In the genomic region with DNA sequence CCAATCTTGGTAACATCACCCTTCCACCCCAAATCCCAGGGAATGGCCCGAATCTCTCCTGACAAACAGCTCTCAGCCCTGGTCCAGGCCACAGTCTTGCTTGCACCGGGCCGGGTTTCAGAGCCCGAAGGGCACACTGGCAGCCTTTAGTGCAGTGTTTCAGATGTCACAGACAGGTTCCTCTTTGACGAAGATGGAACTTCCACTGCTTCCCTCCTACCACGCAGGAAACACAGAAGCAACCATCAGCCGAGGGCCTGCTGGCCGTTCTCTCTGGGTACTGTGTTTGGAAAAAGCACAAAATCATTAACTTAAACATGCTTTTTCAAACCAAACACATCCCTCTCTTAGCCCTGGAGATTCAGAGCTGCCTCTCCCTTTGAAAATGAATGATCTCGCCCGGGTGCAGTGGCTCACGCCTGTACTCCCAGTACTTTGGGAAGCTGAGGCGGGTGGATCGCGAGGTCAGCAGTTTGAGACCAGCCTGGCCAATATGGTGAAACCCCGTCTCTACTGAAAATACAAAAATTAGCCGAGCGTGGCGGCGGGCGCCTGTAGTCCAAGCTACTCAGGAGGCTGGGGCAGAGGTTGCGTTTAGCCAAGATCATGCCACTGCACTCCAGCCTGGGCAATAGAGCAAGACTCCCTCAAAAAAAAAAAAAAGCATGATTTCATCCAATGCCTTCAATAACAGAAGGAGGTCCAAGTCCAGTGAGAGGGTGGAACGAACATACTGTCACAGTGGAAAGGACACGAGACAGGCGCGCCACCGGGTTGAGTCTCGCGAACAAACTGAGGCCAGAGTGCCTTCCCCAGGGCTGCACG, we compare ENCODE assay signal across 9 cellular contexts. TPM values are rescaled to one million over a fixed set of nuclear protein-coding genes. Genes with fewer than 3 reads are reported as not detected.
A peak's percentile ranks its signal among the peaks of the same experiment; 100 is the strongest.
DNase-seq lines count a peak whose midpoint lies in the region; FAIRE-seq and TF ChIP-seq lines count a peak whose summit lies in the region.
"Not testable (repeated sequence)": the region's sequence is repeated elsewhere in the genome, so short reads cannot be mapped to it uniquely, and the experiment has no call there.
"Had no signal": no experiment of that assay in that cellular context is flagged by ENCODE, and none has a peak within 500 bp of the region (broad histone marks: within the 10 kb centered on the region; RNA-seq: fewer than 3 reads in every experiment).

No MANE protein-coding gene starts in this region.

- 84% methylated on average over 26 of the region's 29 CpGs; no CpG with 5 or more reads in 1 of the 2 experiments for WGBS in H1 (ENCODE audit: extremely low coverage in 1 of 2, insufficient coverage in 1 of 2, insufficient read length in 1 of 2, insufficient replicate concordance in 2 of 2, low coverage in 1 of 2, low lambda C conversion rate in 2 of 2, missing lambda C conversion rate in 1 of 2), 2 experiments

- FAIRE-seq in H1 (lab: Jason Lieb, UNC): not testable (repeated sequence)

- not testable (repeated sequence) for H3K36me3 ChIP-seq in SJCRH30; H1 (ENCODE audit: control insufficient read depth in 2 of 4, insufficient read depth in 4 of 4, low read length in 3 of 4); iPS-18a (ENCODE audit: control insufficient read depth, low read depth, low read length)

- not testable (repeated sequence) for H3K23me2 ChIP-seq in H1 (ENCODE audit: low read depth, low read length)

- CTCF ChIA-PET in HEK293T (lab: Yijun Ruan, JAX): not testable (repeated sequence)
- CTCF ChIA-PET in H1 (lab: Charles Lee; ENCODE audit: partially characterized antibody): interaction anchor here (0.6 kb wide), 1 partner anchor 212 kb away, joined by 4 read pairs; no protein-coding TSS in a partner anchor

- H3K4me2 ChIP-seq in H1 (ENCODE audit: insufficient read depth in 1 of 2, low read depth in 2 of 2, low read length in 2 of 2): peak overlapping the region; percentile 60 to 80

- not testable (repeated sequence) for H3K18ac ChIP-seq in H1 (ENCODE audit: extremely low read depth, low read length)

- H2AFZ ChIP-seq in H1 (ENCODE audit: low read length): 0 out of 2 replicates have a peak overlapping the region, but pooled peaks have one; percentile 61

- H3K79me1 ChIP-seq in H1 (ENCODE audit: low read depth, low read length): not testable (repeated sequence)

- H3K27me3 ChIP-seq in SJCRH30; H1 (replicated peaks in 1 of 4; ENCODE audit: control insufficient read depth in 3 of 4, extremely low read depth in 1 of 4, insufficient read depth in 3 of 4, low read length in 3 of 4); iPS-18a (ENCODE audit: control insufficient read depth, insufficient read depth, low read length): not testable (repeated sequence)

- not testable (repeated sequence) for H2BK20ac ChIP-seq in H1 (ENCODE audit: low read length)

- not testable (repeated sequence) for H3K56ac ChIP-seq in H1 (replicated peaks; ENCODE audit: insufficient read length, low read depth, low read length)

- not testable (repeated sequence) for H4K8ac ChIP-seq in H1 (ENCODE audit: extremely low read depth, insufficient read depth, low read length)

- H3K4ac ChIP-seq in H1 (replicated peaks; ENCODE audit: insufficient read length, low read depth, low read length): peak overlapping the region; percentile 21

- not testable (repeated sequence) for TF ChIP-seq RAD21 in H1 (IDR thresholded peaks at IDR 0.05 in 1 of 2, conservative IDR thresholded peaks at IDR 0.05 in 1 of 2; ENCODE audit: low read depth in 2 of 2, low read length in 2 of 2)

- POLR2A ChIA-PET in HEK293T (lab: Yijun Ruan, JAX): interaction anchor here (0.8 kb wide), 1 partner anchor 9 kb away, joined by 3 read pairs; no protein-coding TSS in a partner anchor
- POLR2A ChIA-PET in H1 (lab: Charles Lee; ENCODE audit: partially characterized antibody): not testable (repeated sequence)

- H3K27me3 Mint-ChIP-seq in activated naive CD4-positive, alpha-beta T cell treated with anti-CD3 and anti-CD28 coated beads, Interleukin-2, amount 50 U/mL, for 24 hours; nephron (ENCODE audit: low read depth); stimulated activated naive CD8-positive, alpha-beta T cell treated with anti-CD3 and anti-CD28 coated beads, Interleukin-15, Interleukin-2, amounts not matched to agents 100 ng/mL and 50 ng/mL, for 24 hours: not testable (repeated sequence)

- peak overlapping the region; percentile 85 for H3K4me3 Mint-ChIP-seq in activated naive CD4-positive, alpha-beta T cell treated with anti-CD3 and anti-CD28 coated beads, Interleukin-2, amount 50 U/mL, for 24 hours
- peak overlapping the region; percentile 83 to 84 (median 83) for H3K4me3 Mint-ChIP-seq in nephron
- peak overlapping the region; percentile 82 for H3K4me3 Mint-ChIP-seq in stimulated activated naive CD8-positive, alpha-beta T cell treated with anti-CD3 and anti-CD28 coated beads, Interleukin-15, Interleukin-2, amounts not matched to agents 100 ng/mL and 50 ng/mL, for 24 hours

- H3K23ac ChIP-seq in H1 (ENCODE audit: insufficient read length): not testable (repeated sequence)

- H2BK120ac ChIP-seq in H1 (replicated peaks; ENCODE audit: low read depth, low read length): not testable (repeated sequence)

- peak overlapping the region; percentile 55 for H4K91ac ChIP-seq in H1 (replicated peaks; ENCODE audit: insufficient read length, low read length)

- not testable (repeated sequence) for H2BK12ac ChIP-seq in H1 (ENCODE audit: low read depth, low read length)

- not testable (repeated sequence) for H3K36me3 Mint-ChIP-seq in activated naive CD4-positive, alpha-beta T cell treated with anti-CD3 and anti-CD28 coated beads, Interleukin-2, amount 50 U/mL, for 24 hours; nephron (ENCODE audit: low read depth); stimulated activated naive CD8-positive, alpha-beta T cell treated with anti-CD3 and anti-CD28 coated beads, Interleukin-15, Interleukin-2, amounts not matched to agents 100 ng/mL and 50 ng/mL, for 24 hours (ENCODE audit: low read depth)

- H2AK5ac ChIP-seq in H1 (ENCODE audit: low read depth, low read length): not testable (repeated sequence)

- not testable (repeated sequence) for H4K20me1 ChIP-seq in H1 (replicated peaks in 1 of 2; ENCODE audit: control insufficient read depth in 1 of 2, insufficient read depth in 2 of 2, low read length in 2 of 2)

- H4K5ac ChIP-seq in H1 (ENCODE audit: insufficient read length, low read depth, low read length): peak overlapping the region; percentile 29

- H3K27ac ChIP-seq in SJCRH30: peak overlapping the region; percentile 10; the same call in 1 of the 2 replicates
- not testable (repeated sequence) for H3K27ac ChIP-seq in H1 (ENCODE audit: low read depth, low read length); iPS-18a (ENCODE audit: low read length)

- H3K79me2 ChIP-seq in H1 (ENCODE audit: control insufficient read depth in 1 of 2, insufficient read depth in 2 of 2, low read length in 2 of 2): not testable (repeated sequence)

- not testable (repeated sequence) for TF ChIP-seq EP300 in H1 (IDR thresholded peaks at IDR 0.05; ENCODE audit: borderline replicate concordance in 1 of 2, low read depth in 2 of 2, low read length in 2 of 2)

- H3K4me1 ChIP-seq in SJCRH30; H1 (replicated peaks in 1 of 4; ENCODE audit: control insufficient read depth in 3 of 4, insufficient read depth in 4 of 4, low read length in 3 of 4); iPS-18a (ENCODE audit: control insufficient read depth, low read depth, low read length): not testable (repeated sequence)

- TF ChIP-seq POLR2A in H1 (IDR thresholded peaks at IDR 0.05; ENCODE audit: control extremely low read depth in 1 of 2, low read depth in 2 of 2, low read length in 2 of 2): not testable (repeated sequence)

- H3K9ac ChIP-seq in H1 (replicated peaks in 1 of 4; ENCODE audit: extremely low read depth in 1 of 4, low read depth in 3 of 4, low read length in 3 of 4): peak overlapping the region in 2 of 4 experiments; percentile 32 to 42; a peak in 2 of 7 replicates
- peak overlapping the region; percentile 64 for H3K9ac ChIP-seq in iPS-18a (ENCODE audit: low read length)

- H3K4me3 ChIP-seq in SJCRH30: peak overlapping the region; percentile 96
- H3K4me3 ChIP-seq in H1 (ENCODE audit: extremely low read depth in 1 of 4, insufficient read depth in 2 of 4, low read depth in 3 of 4, low read length in 4 of 4): peak overlapping the region; percentile 42 to 60 (median 54)
- peak overlapping the region; percentile 66 for H3K4me3 ChIP-seq in iPS-18a (ENCODE audit: low read length)

- H3K9me3 ChIP-seq in SJCRH30 (replicated peaks); H1 (ENCODE audit: insufficient read depth in 2 of 2, low read depth in 1 of 2, low read length in 1 of 2); iPS-18a (ENCODE audit: control insufficient read depth, low read depth, low read length): not testable (repeated sequence)

- H3K4me1 Mint-ChIP-seq in activated naive CD4-positive, alpha-beta T cell treated with anti-CD3 and anti-CD28 coated beads, Interleukin-2, amount 50 U/mL, for 24 hours: peaks cover 46% of the 10 kb centered on the region
- peaks cover 14% of the 10 kb centered on the region for H3K4me1 Mint-ChIP-seq in nephron
- H3K4me1 Mint-ChIP-seq in stimulated activated naive CD8-positive, alpha-beta T cell treated with anti-CD3 and anti-CD28 coated beads, Interleukin-15, Interleukin-2, amounts not matched to agents 100 ng/mL and 50 ng/mL, for 24 hours (ENCODE audit: low read depth): peaks cover 32% of the 10 kb centered on the region

- H2BK15ac ChIP-seq in H1 (ENCODE audit: low read length): peak overlapping the region; percentile 2; the same call in 1 of the 2 replicates

- peak; percentile 18 to 45 for DNase-seq in AML-193 (lab: John Stamatoyannopoulos, UW)
- DNase-seq in HEK293T (ENCODE audit: extremely low spot score); SJCRH30; H1 (ENCODE audit: low read depth in 1 of 2, low spot score in 2 of 2): not testable (repeated sequence)

- H3K14ac ChIP-seq in H1 (ENCODE audit: insufficient read length): not testable (repeated sequence)

- H3K9me3 Mint-ChIP-seq in activated naive CD4-positive, alpha-beta T cell treated with anti-CD3 and anti-CD28 coated beads, Interleukin-2, amount 50 U/mL, for 24 hours; nephron; stimulated activated naive CD8-positive, alpha-beta T cell treated with anti-CD3 and anti-CD28 coated beads, Interleukin-15, Interleukin-2, amounts not matched to agents 100 ng/mL and 50 ng/mL, for 24 hours: not testable (repeated sequence)

- not testable (repeated sequence) for TF ChIP-seq CTCF in H1 (IDR thresholded peaks at IDR 0.05; ENCODE audit: control extremely low read depth in 1 of 3, insufficient read depth in 1 of 3, low read depth in 1 of 3, low read length in 3 of 3); nephron (IDR thresholded peaks at IDR 0.05; ENCODE audit: unreplicated experiment in 3 of 3)

- H3K27ac Mint-ChIP-seq in activated naive CD4-positive, alpha-beta T cell treated with anti-CD3 and anti-CD28 coated beads, Interleukin-2, amount 50 U/mL, for 24 hours: peak overlapping the region; percentile 30
- peak overlapping the region in 2 of 3 experiments; percentile 79 to 93 for H3K27ac Mint-ChIP-seq in nephron
- H3K27ac Mint-ChIP-seq in stimulated activated naive CD8-positive, alpha-beta T cell treated with anti-CD3 and anti-CD28 coated beads, Interleukin-15, Interleukin-2, amounts not matched to agents 100 ng/mL and 50 ng/mL, for 24 hours: peak overlapping the region; percentile 34

- H2BK5ac ChIP-seq in H1 (ENCODE audit: low read depth, low read length): not testable (repeated sequence)

RNA-seq across cellular contexts. Expression of a gene that starts 8.7 kb away (rescaled TPM):
- 12.6 and 19.4 TPM in 2 replicates for total RNA-seq in SJCRH30 (2014; rRNA removed; shearing (Covaris generic))
- total RNA-seq in H1 (2021; fragmentation: NEBNext Ultra II Directional; extraction: Animal tissue kit (Norgen Biotek cat#: 25700)): 39.5 and 42.3 TPM in 2 replicates
- polyA plus RNA-seq in H1 (2011; rRNA removed): 12.1 and 24.9 TPM in 2 replicates
- polyA plus RNA-seq in H1 (2011; cell fraction: cytosol; rRNA removed): 35.6 TPM
- 147 TPM for polyA plus RNA-seq in H1 (2011; cell fraction: nucleus; rRNA removed)
- 32.4 to 53.1 TPM (median 44.9 TPM) in 4 replicates for polyA plus RNA-seq in H1 (2012, experiment 1 of 2)
- 16.9 TPM for polyA plus RNA-seq in H1 (2012, experiment 2 of 2)
- 20.0 TPM for polyA plus RNA-seq in H1 (2013, experiment 1 of 2)
- 18.9 TPM for polyA plus RNA-seq in H1 (2013, experiment 2 of 2)
- polyA minus RNA-seq in H1 (2011; rRNA and poly(A)+ RNA removed): 13.7 and 18.3 TPM in 2 replicates
- 29.4 TPM for polyA minus RNA-seq in H1 (2011; cell fraction: cytosol; rRNA and poly(A)+ RNA removed)
- 44.5 TPM for polyA minus RNA-seq in H1 (2011; cell fraction: nucleus; rRNA and poly(A)+ RNA removed)

RNA-seq across cellular contexts. Expression of a gene that starts 17.2 kb away (rescaled TPM):
- under 0.01 TPM in 2 replicates for total RNA-seq in SJCRH30 (2014; rRNA removed; shearing (Covaris generic))
- 1,303 and 1,497 TPM in 2 replicates for total RNA-seq in H1 (2021; fragmentation: NEBNext Ultra II Directional; extraction: Animal tissue kit (Norgen Biotek cat#: 25700))
- polyA plus RNA-seq in H1 (2011; rRNA removed): under 0.01 and 145 TPM in 2 replicates
- polyA plus RNA-seq in H1 (2011; cell fraction: cytosol; rRNA removed): under 0.01 TPM
- under 0.01 TPM for polyA plus RNA-seq in H1 (2011; cell fraction: nucleus; rRNA removed)
- 20.3 to 94.3 TPM in 2 of 4 replicates, not detected in the others for polyA plus RNA-seq in H1 (2012, experiment 1 of 2)
- polyA plus RNA-seq in H1 (2012, experiment 2 of 2): not detected
- not detected for polyA plus RNA-seq in H1 (2013, experiment 1 of 2)
- polyA plus RNA-seq in H1 (2013, experiment 2 of 2): not detected
- polyA minus RNA-seq in H1 (2011; rRNA and poly(A)+ RNA removed): 10,411 and 22,262 TPM in 2 replicates
- polyA minus RNA-seq in H1 (2011; cell fraction: cytosol; rRNA and poly(A)+ RNA removed): 59,319 TPM
- 43,973 TPM for polyA minus RNA-seq in H1 (2011; cell fraction: nucleus; rRNA and poly(A)+ RNA removed)
- total RNA-seq: myocyte had no signal

Comparison
In these comparisons a context has a peak if more than half of its experiments do, and no peak if none do; other contexts are left out.
1. H3K27ac Mint-ChIP-seq: peak in every context shown above with its lines; median percentile 86 in nephron; 34 in stimulated activated naive CD8-positive, alpha-beta T cell treated with anti-CD3 and anti-CD28 coated beads, Interleukin-15, Interleukin-2, amounts not matched to agents 100 ng/mL and 50 ng/mL, for 24 hours; 30 in activated naive CD4-positive, alpha-beta T cell treated with anti-CD3 and anti-CD28 coated beads, Interleukin-2, amount 50 U/mL, for 24 hours.
2. RNA of a gene that starts 17.2 kb away (total RNA-seq): 1,303 to 1,497 TPM in H1; under 0.01 TPM in SJCRH30; every median in the first group is over 1,000 times any median in the second.
3. Peak in every context shown above with its lines, with median percentiles within 50 percentile points of each other: H3K4me3 ChIP-seq and H3K4me3 Mint-ChIP-seq.